Comparison of ENCODE assay signal across 21 cellular contexts in the genomic region with DNA sequence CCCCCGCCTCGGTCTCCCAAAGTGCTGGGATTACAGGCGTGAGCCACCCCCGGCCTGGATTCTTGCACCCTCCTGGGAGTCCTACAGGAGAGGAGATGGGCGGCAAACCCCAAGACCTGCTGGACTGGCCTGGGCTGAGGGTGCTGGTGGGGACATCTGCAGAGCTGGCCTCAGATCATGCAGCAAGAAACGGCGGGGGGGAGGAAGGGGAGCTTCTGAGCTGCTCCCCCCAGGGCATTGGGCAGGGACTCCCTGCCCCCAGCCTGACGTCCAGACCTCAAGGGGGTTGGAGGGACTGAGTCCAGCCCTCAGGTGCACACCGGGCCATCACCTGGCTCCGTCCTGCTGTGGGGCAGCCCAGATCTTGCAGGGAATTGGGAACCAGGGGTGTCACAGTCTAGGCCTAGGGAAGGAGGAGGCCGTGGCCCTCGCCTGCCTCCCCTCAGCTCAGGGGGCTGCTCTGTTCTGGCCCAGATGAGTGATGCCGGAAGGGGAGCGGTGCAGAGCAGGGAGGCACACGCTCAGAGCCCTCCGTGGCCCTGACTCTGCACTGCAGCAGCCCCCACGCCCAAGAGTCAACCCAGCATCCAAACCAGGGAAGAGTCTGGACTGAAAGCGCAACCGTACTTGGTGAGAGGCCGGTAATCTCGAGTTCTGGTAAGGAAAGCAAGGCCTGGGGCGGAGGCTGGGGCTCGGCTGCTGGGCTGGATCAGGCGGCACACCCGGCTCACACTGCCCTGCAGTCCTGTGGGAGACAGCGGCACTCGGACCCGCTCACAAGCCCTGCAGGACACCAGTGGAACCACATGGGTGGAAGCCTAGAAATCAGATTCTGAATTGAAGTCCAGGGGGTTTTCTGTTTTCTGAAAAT. TPM values are rescaled to one million over a fixed set of nuclear protein-coding genes. Genes with fewer than 3 reads are reported as not detected.
A peak's percentile ranks its signal among the peaks of the same experiment; 100 is the strongest.
DNase-seq lines count a peak whose midpoint lies in the region; ATAC-seq and TF ChIP-seq lines count a peak whose summit lies in the region.
"Had no signal": no experiment of that assay in that cellular context is flagged by ENCODE, and none has a peak within 500 bp of the region (broad histone marks: within the 10 kb centered on the region; RNA-seq: fewer than 3 reads in every experiment).

No MANE protein-coding gene starts in this region.

- H3K4me1 Mint-ChIP-seq in activated T-cell treated with anti-CD3 and anti-CD28 coated beads, Interleukin-2, amount 50 U/mL, for 24 hours (ENCODE audit: low read depth), result peaks cover 1% of the 10 kb centered on the region
- H3K4me1 Mint-ChIP-seq in activated T-cell treated with anti-CD3 and anti-CD28 coated beads, Interleukin-2, amount 50 U/mL, for 4 hours (ENCODE audit: low read depth), result no peaks in the 10 kb centered on the region
- H3K4me1 Mint-ChIP-seq in stimulated activated effector memory CD8-positive, alpha-beta T cell treated with anti-CD3 and anti-CD28 coated beads, Interleukin-12 subunit alpha, Interleukin-12 subunit beta, amount 100 ng/mL, for 72 hours, result no peaks in the 10 kb centered on the region

- H3K27me3 ChIP-seq in OCI-LY3 (ENCODE audit: low read depth, low read length), result no peaks in the 10 kb centered on the region
- H3K27me3 ChIP-seq: gastrocnemius medialis, ovary, right lobe of liver, testis had no signal

- peaks cover 25% of the 10 kb centered on the region for H3K36me3 ChIP-seq in OCI-LY3 (replicated peaks; ENCODE audit: low read depth, low read length)
- H3K36me3 ChIP-seq: gastrocnemius medialis, ovary, right lobe of liver had no signal

- ATAC-seq in activated T-cell treated with anti-CD3 and anti-CD28 coated beads, Interleukin-2, amount 50 U/mL, for 4 hours, result no peak
- no peak for ATAC-seq in stimulated activated effector memory CD8-positive, alpha-beta T cell treated with anti-CD3 and anti-CD28 coated beads, Interleukin-12 subunit alpha, Interleukin-12 subunit beta, amount 100 ng/mL, for 72 hours
- ATAC-seq in GM21619 (IDR thresholded peaks at IDR 0.05; ENCODE audit: unreplicated experiment), result no peak
- ATAC-seq: esophagus mucosa, gastrocnemius medialis had no signal

- H3K4me1 ChIP-seq in OCI-LY3 (ENCODE audit: low read length), result peaks cover 33% of the 10 kb centered on the region
- H3K4me1 ChIP-seq: gastrocnemius medialis, testis had no signal

- H3K9me3 Mint-ChIP-seq in activated T-cell treated with anti-CD3 and anti-CD28 coated beads, Interleukin-2, amount 50 U/mL, for 24 hours, result no peaks in the 10 kb centered on the region
- no peaks in the 10 kb centered on the region for H3K9me3 Mint-ChIP-seq in activated T-cell treated with anti-CD3 and anti-CD28 coated beads, Interleukin-2, amount 50 U/mL, for 4 hours
- no peaks in the 10 kb centered on the region for H3K9me3 Mint-ChIP-seq in stimulated activated effector memory CD8-positive, alpha-beta T cell treated with anti-CD3 and anti-CD28 coated beads, Interleukin-12 subunit alpha, Interleukin-12 subunit beta, amount 100 ng/mL, for 72 hours
- H3K9me3 Mint-ChIP-seq: naive B cell had no signal

- H3K27ac Mint-ChIP-seq in activated T-cell treated with anti-CD3 and anti-CD28 coated beads, Interleukin-2, amount 50 U/mL, for 24 hours, result peak overlapping the region; percentile 33
- H3K27ac Mint-ChIP-seq in stimulated activated effector memory CD8-positive, alpha-beta T cell treated with anti-CD3 and anti-CD28 coated beads, Interleukin-12 subunit alpha, Interleukin-12 subunit beta, amount 100 ng/mL, for 72 hours, result peak overlapping the region; percentile 16

- no peak overlapping the region for H3K4me3 Mint-ChIP-seq in activated T-cell treated with anti-CD3 and anti-CD28 coated beads, Interleukin-2, amount 50 U/mL, for 24 hours
- no peak overlapping the region for H3K4me3 Mint-ChIP-seq in activated T-cell treated with anti-CD3 and anti-CD28 coated beads, Interleukin-2, amount 50 U/mL, for 4 hours
- no peak overlapping the region for H3K4me3 Mint-ChIP-seq in stimulated activated effector memory CD8-positive, alpha-beta T cell treated with anti-CD3 and anti-CD28 coated beads, Interleukin-12 subunit alpha, Interleukin-12 subunit beta, amount 100 ng/mL, for 72 hours

- no peaks in the 10 kb centered on the region for H3K27me3 Mint-ChIP-seq in activated T-cell treated with anti-CD3 and anti-CD28 coated beads, Interleukin-2, amount 50 U/mL, for 24 hours
- H3K27me3 Mint-ChIP-seq in activated T-cell treated with anti-CD3 and anti-CD28 coated beads, Interleukin-2, amount 50 U/mL, for 4 hours (ENCODE audit: low read depth), result no peaks in the 10 kb centered on the region
- H3K27me3 Mint-ChIP-seq: naive B cell had no signal

- no peak for TF ChIP-seq CTCF in OCI-LY3 (IDR thresholded peaks at IDR 0.05; ENCODE audit: low read depth, low read length)
- peak; percentile 2 for TF ChIP-seq CTCF in epithelial cell of proximal tubule (conservative IDR thresholded peaks at IDR 0.05; ENCODE audit: low read depth, low read length)

- no peak overlapping the region for H3K9ac ChIP-seq in OCI-LY3 (ENCODE audit: low read length)

- no peak overlapping the region for H3K4me3 ChIP-seq in OCI-LY3 (ENCODE audit: low read length)
- no peak overlapping the region for H3K4me3 ChIP-seq in epithelial cell of proximal tubule (ENCODE audit: low read depth, low read length)
- H3K4me3 ChIP-seq: gastrocnemius medialis, ovary, right lobe of liver, testis had no signal

- H3K4me2 ChIP-seq in OCI-LY3 (ENCODE audit: low read length), result no peak overlapping the region

- H3K79me2 ChIP-seq in OCI-LY3 (ENCODE audit: low read length), result no peaks in the 10 kb centered on the region

- no peaks in the 10 kb centered on the region for H3K9me3 ChIP-seq in OCI-LY3 (ENCODE audit: insufficient read depth, low read length)
- H3K9me3 ChIP-seq: gastrocnemius medialis, ovary, right lobe of liver, testis had no signal

- DNase-seq in activated T-cell treated with anti-CD3 and anti-CD28 coated beads, Interleukin-2, amount 50 U/mL, for 24 hours, result no peak
- DNase-seq in activated T-cell treated with anti-CD3 and anti-CD28 coated beads, Interleukin-2, amount 50 U/mL, for 4 hours, result no peak
- no peak for DNase-seq in epithelial cell of proximal tubule (ENCODE audit: low read depth)
- DNase-seq in stimulated activated effector memory CD8-positive, alpha-beta T cell treated with anti-CD3 and anti-CD28 coated beads, Interleukin-12 subunit alpha, Interleukin-12 subunit beta, amount 100 ng/mL, for 72 hours (ENCODE audit: low spot score in 2 of 2), result no peak
- DNase-seq in NCI-H524 treated with DMSO at 0.1 percent for 48 hours (lab: John Stamatoyannopoulos, UW), result no peak
- no peak for DNase-seq in kidney glomerular epithelial cell (lab: John Stamatoyannopoulos, UW)
- DNase-seq: activated naive CD4-positive, alpha-beta T cell treated with Interleukin-2 at 50 U/mL for 16 hours; central memory CD4-positive, alpha-beta T cell; GDM1; HCEC 1CT; mammary epithelial cell; naive B cell; NCI-H1105; NCI-H510A treated with DMSO at 0.1 percent for 48 hours; ovary; testis had no signal

- peak overlapping the region; percentile 18; the same call in 1 of the 2 replicates for H3K27ac ChIP-seq in OCI-LY3 (ENCODE audit: low read length)
- H3K27ac ChIP-seq: gastrocnemius medialis, ovary, right lobe of liver, testis had no signal

- no peak overlapping the region for H2AFZ ChIP-seq in OCI-LY3 (ENCODE audit: low read depth, low read length)

- peaks cover 41% of the 10 kb centered on the region for H3K36me3 Mint-ChIP-seq in activated T-cell treated with anti-CD3 and anti-CD28 coated beads, Interleukin-2, amount 50 U/mL, for 24 hours (ENCODE audit: low read depth)
- H3K36me3 Mint-ChIP-seq in activated T-cell treated with anti-CD3 and anti-CD28 coated beads, Interleukin-2, amount 50 U/mL, for 4 hours (ENCODE audit: insufficient read depth), result peaks cover 5% of the 10 kb centered on the region
- peaks cover 72% of the 10 kb centered on the region for H3K36me3 Mint-ChIP-seq in stimulated activated effector memory CD8-positive, alpha-beta T cell treated with anti-CD3 and anti-CD28 coated beads, Interleukin-12 subunit alpha, Interleukin-12 subunit beta, amount 100 ng/mL, for 72 hours
- H3K36me3 Mint-ChIP-seq: naive B cell had no signal

- H4K20me1 ChIP-seq in OCI-LY3 (ENCODE audit: insufficient read depth, low read length), result peaks cover 11% of the 10 kb centered on the region; the same call in 1 of the 2 replicates

RNA-seq across cellular contexts. Expression of a gene that starts 8.9 kb away (rescaled TPM):
- 1 to 10 TPM; 1.7 to 2.2 (median 2.0) TPM for total RNA-seq in activated T-cell treated with anti-CD3 and anti-CD28 coated beads, Interleukin-2, amount 50 U/mL, for 4 hours
- 0.06 TPM in 1 of 2 replicates, not detected in the other for total RNA-seq in epithelial cell of proximal tubule
